1 cellular context compared by ENCODE assay signal in the genomic region with DNA sequence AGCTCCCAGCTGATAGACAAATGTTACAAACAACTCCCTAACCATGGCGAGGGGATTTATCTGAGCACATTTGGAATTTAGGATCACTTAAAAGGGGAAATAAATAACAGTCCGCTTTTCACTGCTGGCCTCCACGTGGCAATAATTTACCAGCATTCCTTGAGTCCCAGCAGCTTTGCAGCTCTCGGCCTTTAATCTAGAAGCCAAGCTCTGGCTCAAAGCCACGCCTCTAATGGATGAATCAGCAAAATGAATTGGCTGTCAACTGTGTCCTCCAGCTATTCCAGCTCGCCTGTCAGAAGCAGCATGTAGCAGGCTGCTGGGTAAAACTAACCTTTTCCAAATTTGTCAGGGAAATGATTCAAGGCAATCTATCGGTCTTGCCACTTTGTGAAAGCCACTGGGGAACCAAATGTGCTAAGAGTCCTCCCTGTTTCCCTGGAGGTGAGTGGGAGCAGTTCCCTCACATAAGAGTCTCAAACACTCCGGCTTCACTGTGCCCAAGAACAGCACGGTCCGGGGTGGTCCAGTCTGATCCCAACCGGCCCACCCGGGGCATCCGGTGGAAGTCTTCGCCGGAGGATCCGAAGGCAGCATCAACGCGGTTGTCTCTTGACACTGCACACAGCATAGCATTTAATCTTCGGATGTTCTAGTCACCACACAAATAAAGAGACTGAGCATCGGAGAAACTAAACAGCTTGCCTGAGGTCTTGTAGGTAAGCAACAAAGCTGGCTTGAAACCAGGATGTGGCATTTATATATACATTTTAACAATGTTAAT.
TF ChIP-seq lines count a peak whose summit lies in the region.

No MANE protein-coding gene starts in this region.

TF ChIP-seq in HepG2, 621 proteins besides CTCF, POLR2A, EP300 and RAD21 (continued from another document and continues in another):
- TF ChIP-seq, protein P1, sequence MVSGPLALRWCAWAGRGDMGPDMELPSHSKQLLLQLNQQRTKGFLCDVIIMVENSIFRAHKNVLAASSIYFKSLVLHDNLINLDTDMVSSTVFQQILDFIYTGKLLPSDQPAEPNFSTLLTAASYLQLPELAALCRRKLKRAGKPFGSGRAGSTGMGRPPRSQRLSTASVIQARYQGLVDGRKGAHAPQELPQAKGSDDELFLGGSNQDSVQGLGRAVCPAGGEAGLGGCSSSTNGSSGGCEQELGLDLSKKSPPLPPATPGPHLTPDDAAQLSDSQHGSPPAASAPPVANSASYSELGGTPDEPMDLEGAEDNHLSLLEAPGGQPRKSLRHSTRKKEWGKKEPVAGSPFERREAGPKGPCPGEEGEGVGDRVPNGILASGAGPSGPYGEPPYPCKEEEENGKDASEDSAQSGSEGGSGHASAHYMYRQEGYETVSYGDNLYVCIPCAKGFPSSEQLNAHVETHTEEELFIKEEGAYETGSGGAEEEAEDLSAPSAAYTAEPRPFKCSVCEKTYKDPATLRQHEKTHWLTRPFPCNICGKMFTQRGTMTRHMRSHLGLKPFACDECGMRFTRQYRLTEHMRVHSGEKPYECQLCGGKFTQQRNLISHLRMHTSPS (CRISPR knock-in tag; IDR thresholded peaks at IDR 0.05; ENCODE audit: low read depth), result peak; percentile 55; the same call in 1 of the 2 replicates
- peak; percentile 83; the same call in 1 of the 2 replicates for TF ChIP-seq NRL (CRISPR knock-in tag; IDR thresholded peaks at IDR 0.05; ENCODE audit: borderline replicate concordance)
- TF ChIP-seq, protein P2, sequence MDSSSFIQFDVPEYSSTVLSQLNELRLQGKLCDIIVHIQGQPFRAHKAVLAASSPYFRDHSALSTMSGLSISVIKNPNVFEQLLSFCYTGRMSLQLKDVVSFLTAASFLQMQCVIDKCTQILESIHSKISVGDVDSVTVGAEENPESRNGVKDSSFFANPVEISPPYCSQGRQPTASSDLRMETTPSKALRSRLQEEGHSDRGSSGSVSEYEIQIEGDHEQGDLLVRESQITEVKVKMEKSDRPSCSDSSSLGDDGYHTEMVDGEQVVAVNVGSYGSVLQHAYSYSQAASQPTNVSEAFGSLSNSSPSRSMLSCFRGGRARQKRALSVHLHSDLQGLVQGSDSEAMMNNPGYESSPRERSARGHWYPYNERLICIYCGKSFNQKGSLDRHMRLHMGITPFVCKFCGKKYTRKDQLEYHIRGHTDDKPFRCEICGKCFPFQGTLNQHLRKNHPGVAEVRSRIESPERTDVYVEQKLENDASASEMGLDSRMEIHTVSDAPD (CRISPR knock-in tag; IDR thresholded peaks at IDR 0.05), result no peak; the same call in 1 of the 2 replicates
- no peak for TF ChIP-seq RARG (CRISPR knock-in tag; IDR thresholded peaks at IDR 0.05; ENCODE audit: low read depth)
- peak in 1 of 2 experiments; percentile 62; a peak in 1 of 4 replicates for TF ChIP-seq NR2F1 (CRISPR knock-in tag; IDR thresholded peaks at IDR 0.05)
- TF ChIP-seq, protein P3, sequence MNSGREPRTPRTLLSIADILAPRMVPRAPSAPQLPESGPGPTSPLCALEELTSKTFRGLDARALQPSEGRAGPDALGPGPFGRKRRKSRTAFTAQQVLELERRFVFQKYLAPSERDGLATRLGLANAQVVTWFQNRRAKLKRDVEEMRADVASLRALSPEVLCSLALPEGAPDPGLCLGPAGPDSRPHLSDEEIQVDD (CRISPR knock-in tag; IDR thresholded peaks at IDR 0.05; ENCODE audit: borderline replicate concordance), result no peak
- TF ChIP-seq ZNF20 (CRISPR knock-in tag; IDR thresholded peaks at IDR 0.05), result no peak
- TF ChIP-seq THAP11 (CRISPR knock-in tag; IDR thresholded peaks at IDR 0.05), result peak; percentile 75
- peak; percentile 99 for TF ChIP-seq ZNF205 (CRISPR knock-in tag; IDR thresholded peaks at IDR 0.05)
- TF ChIP-seq HDAC1 (CRISPR knock-in tag; IDR thresholded peaks at IDR 0.05), result peak; percentile 82
- peak; percentile 95 for TF ChIP-seq NKX3-1 (CRISPR knock-in tag; IDR thresholded peaks at IDR 0.05)
- peak; percentile 37; the same call in 1 of the 2 replicates for TF ChIP-seq ATF1 (CRISPR knock-in tag; IDR thresholded peaks at IDR 0.05)
- no peak for TF ChIP-seq ZNF543 (CRISPR knock-in tag; IDR thresholded peaks at IDR 0.05)
- TF ChIP-seq ZNF878 (CRISPR knock-in tag; IDR thresholded peaks at IDR 0.05), result peak; percentile 98
- TF ChIP-seq ZNF709 (CRISPR knock-in tag; IDR thresholded peaks at IDR 0.05), result no peak
- peak; percentile 92 for TF ChIP-seq ARNT2 (CRISPR knock-in tag; IDR thresholded peaks at IDR 0.05; ENCODE audit: low read depth)
- TF ChIP-seq, protein P4, sequence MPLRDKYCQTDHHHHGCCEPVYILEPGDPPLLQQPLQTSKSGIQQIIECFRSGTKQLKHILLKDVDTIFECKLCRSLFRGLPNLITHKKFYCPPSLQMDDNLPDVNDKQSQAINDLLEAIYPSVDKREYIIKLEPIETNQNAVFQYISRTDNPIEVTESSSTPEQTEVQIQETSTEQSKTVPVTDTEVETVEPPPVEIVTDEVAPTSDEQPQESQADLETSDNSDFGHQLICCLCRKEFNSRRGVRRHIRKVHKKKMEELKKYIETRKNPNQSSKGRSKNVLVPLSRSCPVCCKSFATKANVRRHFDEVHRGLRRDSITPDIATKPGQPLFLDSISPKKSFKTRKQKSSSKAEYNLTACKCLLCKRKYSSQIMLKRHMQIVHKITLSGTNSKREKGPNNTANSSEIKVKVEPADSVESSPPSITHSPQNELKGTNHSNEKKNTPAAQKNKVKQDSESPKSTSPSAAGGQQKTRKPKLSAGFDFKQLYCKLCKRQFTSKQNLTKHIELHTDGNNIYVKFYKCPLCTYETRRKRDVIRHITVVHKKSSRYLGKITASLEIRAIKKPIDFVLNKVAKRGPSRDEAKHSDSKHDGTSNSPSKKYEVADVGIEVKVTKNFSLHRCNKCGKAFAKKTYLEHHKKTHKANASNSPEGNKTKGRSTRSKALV (CRISPR knock-in tag; IDR thresholded peaks at IDR 0.05), result peak; percentile 60; the same call in 1 of the 2 replicates
- TF ChIP-seq NBN (conservative IDR thresholded peaks at IDR 0.05), result no peak
- no peak for TF ChIP-seq ZNF180 (CRISPR knock-in tag; IDR thresholded peaks at IDR 0.05; ENCODE audit: borderline replicate concordance, low read depth)
- peak; percentile 86; the same call in 1 of the 2 replicates for TF ChIP-seq ZNF792 (CRISPR knock-in tag; IDR thresholded peaks at IDR 0.05)
- peak; percentile 83 for TF ChIP-seq KAT8 (CRISPR knock-in tag; IDR thresholded peaks at IDR 0.05)
- peak; percentile 33; the same call in 1 of the 2 replicates for TF ChIP-seq STAG1 (CRISPR knock-in tag; IDR thresholded peaks at IDR 0.05)
- TF ChIP-seq KLF9 (CRISPR knock-in tag; IDR thresholded peaks at IDR 0.05; ENCODE audit: low read depth), result peak; percentile 48; the same call in 1 of the 2 replicates
- TF ChIP-seq NR2F2 (IDR thresholded peaks at IDR 0.05; ENCODE audit: borderline replicate concordance, low read depth), result no peak
- TF ChIP-seq, protein P5, sequence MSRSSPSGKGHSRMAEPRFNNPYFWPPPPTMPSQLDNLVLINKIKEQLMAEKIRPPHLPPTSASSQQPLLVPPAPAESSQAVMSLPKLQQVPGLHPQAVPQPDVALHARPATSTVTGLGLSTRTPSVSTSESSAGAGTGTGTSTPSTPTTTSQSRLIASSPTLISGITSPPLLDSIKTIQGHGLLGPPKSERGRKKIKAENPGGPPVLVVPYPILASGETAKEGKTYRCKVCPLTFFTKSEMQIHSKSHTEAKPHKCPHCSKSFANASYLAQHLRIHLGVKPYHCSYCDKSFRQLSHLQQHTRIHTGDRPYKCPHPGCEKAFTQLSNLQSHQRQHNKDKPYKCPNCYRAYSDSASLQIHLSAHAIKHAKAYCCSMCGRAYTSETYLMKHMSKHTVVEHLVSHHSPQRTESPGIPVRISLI (CRISPR knock-in tag; IDR thresholded peaks at IDR 0.05; ENCODE audit: borderline replicate concordance), result no peak
- no peak for TF ChIP-seq RBFOX2 (IDR thresholded peaks at IDR 0.05; ENCODE audit: low read depth, low read length)
- TF ChIP-seq, protein P6, sequence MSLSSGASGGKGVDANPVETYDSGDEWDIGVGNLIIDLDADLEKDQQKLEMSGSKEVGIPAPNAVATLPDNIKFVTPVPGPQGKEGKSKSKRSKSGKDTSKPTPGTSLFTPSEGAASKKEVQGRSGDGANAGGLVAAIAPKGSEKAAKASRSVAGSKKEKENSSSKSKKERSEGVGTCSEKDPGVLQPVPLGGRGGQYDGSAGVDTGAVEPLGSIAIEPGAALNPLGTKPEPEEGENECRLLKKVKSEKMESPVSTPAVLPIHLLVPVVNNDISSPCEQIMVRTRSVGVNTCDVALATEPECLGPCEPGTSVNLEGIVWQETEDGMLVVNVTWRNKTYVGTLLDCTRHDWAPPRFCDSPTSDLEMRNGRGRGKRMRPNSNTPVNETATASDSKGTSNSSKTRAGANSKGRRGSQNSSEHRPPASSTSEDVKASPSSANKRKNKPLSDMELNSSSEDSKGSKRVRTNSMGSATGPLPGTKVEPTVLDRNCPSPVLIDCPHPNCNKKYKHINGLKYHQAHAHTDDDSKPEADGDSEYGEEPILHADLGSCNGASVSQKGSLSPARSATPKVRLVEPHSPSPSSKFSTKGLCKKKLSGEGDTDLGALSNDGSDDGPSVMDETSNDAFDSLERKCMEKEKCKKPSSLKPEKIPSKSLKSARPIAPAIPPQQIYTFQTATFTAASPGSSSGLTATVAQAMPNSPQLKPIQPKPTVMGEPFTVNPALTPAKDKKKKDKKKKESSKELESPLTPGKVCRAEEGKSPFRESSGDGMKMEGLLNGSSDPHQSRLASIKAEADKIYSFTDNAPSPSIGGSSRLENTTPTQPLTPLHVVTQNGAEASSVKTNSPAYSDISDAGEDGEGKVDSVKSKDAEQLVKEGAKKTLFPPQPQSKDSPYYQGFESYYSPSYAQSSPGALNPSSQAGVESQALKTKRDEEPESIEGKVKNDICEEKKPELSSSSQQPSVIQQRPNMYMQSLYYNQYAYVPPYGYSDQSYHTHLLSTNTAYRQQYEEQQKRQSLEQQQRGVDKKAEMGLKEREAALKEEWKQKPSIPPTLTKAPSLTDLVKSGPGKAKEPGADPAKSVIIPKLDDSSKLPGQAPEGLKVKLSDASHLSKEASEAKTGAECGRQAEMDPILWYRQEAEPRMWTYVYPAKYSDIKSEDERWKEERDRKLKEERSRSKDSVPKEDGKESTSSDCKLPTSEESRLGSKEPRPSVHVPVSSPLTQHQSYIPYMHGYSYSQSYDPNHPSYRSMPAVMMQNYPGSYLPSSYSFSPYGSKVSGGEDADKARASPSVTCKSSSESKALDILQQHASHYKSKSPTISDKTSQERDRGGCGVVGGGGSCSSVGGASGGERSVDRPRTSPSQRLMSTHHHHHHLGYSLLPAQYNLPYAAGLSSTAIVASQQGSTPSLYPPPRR (CRISPR knock-in tag; IDR thresholded peaks at IDR 0.05; ENCODE audit: borderline replicate concordance), result no peak
- TF ChIP-seq NFE2L2 (IDR thresholded peaks at IDR 0.05; ENCODE audit: low read length), result peak; percentile 99
- peak; percentile 94; the same call in 1 of the 2 replicates for TF ChIP-seq ZKSCAN8 (CRISPR knock-in tag; IDR thresholded peaks at IDR 0.05; ENCODE audit: borderline replicate concordance)
- no peak for TF ChIP-seq ZNF773 (CRISPR knock-in tag; IDR thresholded peaks at IDR 0.05; ENCODE audit: borderline replicate concordance)
- TF ChIP-seq, protein P7, sequence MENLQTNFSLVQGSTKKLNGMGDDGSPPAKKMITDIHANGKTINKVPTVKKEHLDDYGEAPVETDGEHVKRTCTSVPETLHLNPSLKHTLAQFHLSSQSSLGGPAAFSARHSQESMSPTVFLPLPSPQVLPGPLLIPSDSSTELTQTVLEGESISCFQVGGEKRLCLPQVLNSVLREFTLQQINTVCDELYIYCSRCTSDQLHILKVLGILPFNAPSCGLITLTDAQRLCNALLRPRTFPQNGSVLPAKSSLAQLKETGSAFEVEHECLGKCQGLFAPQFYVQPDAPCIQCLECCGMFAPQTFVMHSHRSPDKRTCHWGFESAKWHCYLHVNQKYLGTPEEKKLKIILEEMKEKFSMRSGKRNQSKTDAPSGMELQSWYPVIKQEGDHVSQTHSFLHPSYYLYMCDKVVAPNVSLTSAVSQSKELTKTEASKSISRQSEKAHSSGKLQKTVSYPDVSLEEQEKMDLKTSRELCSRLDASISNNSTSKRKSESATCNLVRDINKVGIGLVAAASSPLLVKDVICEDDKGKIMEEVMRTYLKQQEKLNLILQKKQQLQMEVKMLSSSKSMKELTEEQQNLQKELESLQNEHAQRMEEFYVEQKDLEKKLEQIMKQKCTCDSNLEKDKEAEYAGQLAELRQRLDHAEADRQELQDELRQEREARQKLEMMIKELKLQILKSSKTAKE (CRISPR knock-in tag; IDR thresholded peaks at IDR 0.05; ENCODE audit: borderline replicate concordance), result no peak
- 0 out of 2 replicates have a peak, but pooled peaks have one; percentile 40 for TF ChIP-seq ZBTB1 (CRISPR knock-in tag; IDR thresholded peaks at IDR 0.05; ENCODE audit: borderline replicate concordance)
- TF ChIP-seq ZNF317 (CRISPR knock-in tag; IDR thresholded peaks at IDR 0.05), result peak; percentile 91
- TF ChIP-seq, protein P8, sequence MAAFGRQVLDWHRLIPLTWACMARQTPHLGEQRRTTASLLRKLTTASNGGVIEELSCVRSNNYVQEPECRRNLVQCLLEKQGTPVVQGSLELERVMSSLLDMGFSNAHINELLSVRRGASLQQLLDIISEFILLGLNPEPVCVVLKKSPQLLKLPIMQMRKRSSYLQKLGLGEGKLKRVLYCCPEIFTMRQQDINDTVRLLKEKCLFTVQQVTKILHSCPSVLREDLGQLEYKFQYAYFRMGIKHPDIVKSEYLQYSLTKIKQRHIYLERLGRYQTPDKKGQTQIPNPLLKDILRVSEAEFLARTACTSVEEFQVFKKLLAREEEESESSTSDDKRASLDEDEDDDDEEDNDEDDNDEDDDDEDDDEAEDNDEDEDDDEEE (CRISPR knock-in tag; IDR thresholded peaks at IDR 0.05), result 0 out of 2 replicates have a peak, but pooled peaks have one; percentile 17
- peak; percentile 99 to 100 for TF ChIP-seq MAFK (conservative IDR thresholded peaks at IDR 0.05 in 1 of 2, IDR thresholded peaks at IDR 0.05 in 1 of 2; ENCODE audit: low read length in 2 of 2)
- TF ChIP-seq RCOR2 (CRISPR knock-in tag; IDR thresholded peaks at IDR 0.05), result peak; percentile 51; the same call in 1 of the 2 replicates
- TF ChIP-seq ZNF549 (CRISPR knock-in tag; IDR thresholded peaks at IDR 0.05), result peak; percentile 41; the same call in 1 of the 2 replicates
- no peak for TF ChIP-seq ZNF230 (CRISPR knock-in tag; IDR thresholded peaks at IDR 0.05)
- TF ChIP-seq SMYD3 (CRISPR knock-in tag; IDR thresholded peaks at IDR 0.05), result 0 out of 2 replicates have a peak, but pooled peaks have one; percentile 64
- TF ChIP-seq, protein P9, sequence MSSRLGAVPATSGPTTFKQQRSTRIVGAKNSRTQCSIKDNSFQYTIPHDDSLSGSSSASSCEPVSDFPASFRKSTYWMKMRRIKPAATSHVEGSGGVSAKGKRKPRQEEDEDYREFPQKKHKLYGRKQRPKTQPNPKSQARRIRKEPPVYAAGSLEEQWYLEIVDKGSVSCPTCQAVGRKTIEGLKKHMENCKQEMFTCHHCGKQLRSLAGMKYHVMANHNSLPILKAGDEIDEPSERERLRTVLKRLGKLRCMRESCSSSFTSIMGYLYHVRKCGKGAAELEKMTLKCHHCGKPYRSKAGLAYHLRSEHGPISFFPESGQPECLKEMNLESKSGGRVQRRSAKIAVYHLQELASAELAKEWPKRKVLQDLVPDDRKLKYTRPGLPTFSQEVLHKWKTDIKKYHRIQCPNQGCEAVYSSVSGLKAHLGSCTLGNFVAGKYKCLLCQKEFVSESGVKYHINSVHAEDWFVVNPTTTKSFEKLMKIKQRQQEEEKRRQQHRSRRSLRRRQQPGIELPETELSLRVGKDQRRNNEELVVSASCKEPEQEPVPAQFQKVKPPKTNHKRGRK (CRISPR knock-in tag; IDR thresholded peaks at IDR 0.05), result no peak
- TF ChIP-seq RARA (CRISPR knock-in tag; IDR thresholded peaks at IDR 0.05), result peak; percentile 71
- no peak for TF ChIP-seq CAMTA2 (CRISPR knock-in tag; IDR thresholded peaks at IDR 0.05; ENCODE audit: borderline replicate concordance)
- no peak for TF ChIP-seq SMARCC2 (IDR thresholded peaks at IDR 0.05)
- peak; percentile 71; the same call in 1 of the 2 replicates for TF ChIP-seq MEF2D (CRISPR knock-in tag; IDR thresholded peaks at IDR 0.05)
- peak; percentile 91 for TF ChIP-seq HOXA3 (CRISPR knock-in tag; IDR thresholded peaks at IDR 0.05)
- TF ChIP-seq HCFC1 (IDR thresholded peaks at IDR 0.05; ENCODE audit: low read depth, low read length), result no peak
- TF ChIP-seq POLR2AphosphoS5 (IDR thresholded peaks at IDR 0.05; ENCODE audit: low read depth, low read length), result peak; percentile 63
